8 cellular contexts compared by ENCODE assay signal in the genomic region with DNA sequence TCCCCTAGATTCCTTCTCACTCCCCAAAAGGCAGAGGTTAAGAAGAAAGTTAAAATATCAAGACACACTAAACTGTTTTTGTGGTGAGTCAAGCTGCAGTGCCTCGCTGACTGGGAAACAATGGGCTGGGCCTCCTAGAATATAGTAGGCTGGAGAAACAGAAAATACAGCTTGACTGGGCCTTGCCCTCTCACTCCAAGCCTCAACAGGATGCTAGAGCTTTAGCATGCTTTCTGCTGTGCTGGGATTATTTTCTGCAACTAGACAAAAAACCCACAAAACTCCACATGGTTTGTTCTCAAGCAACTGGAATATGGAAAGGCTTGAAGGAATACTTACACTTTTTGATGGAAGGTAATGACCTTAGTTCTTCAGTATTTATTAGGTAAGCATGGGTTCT. TPM values are rescaled to one million over a fixed set of nuclear protein-coding genes. Genes with fewer than 3 reads are reported as not detected.
DNase-seq lines count a peak whose midpoint lies in the region; ATAC-seq and TF ChIP-seq lines count a peak whose summit lies in the region.

No MANE protein-coding gene starts in this region.

- no peaks in the 10 kb centered on the region for H3K9me2 ChIP-seq in SK-N-SH

- peak overlapping the region; percentile 46 for H3K27ac Mint-ChIP-seq in Calu3 (ENCODE audit: unreplicated experiment)

- H3K9me3 ChIP-seq in SK-N-SH (no peaks in the 10 kb centered on the region), BE2C (no peaks in the 10 kb centered on the region)

- peaks cover 26% of the 10 kb centered on the region for H3F3A ChIP-seq in SK-N-SH (replicated peaks; ENCODE audit: insufficient read depth)

- H3K4me1 Mint-ChIP-seq in Calu3 (ENCODE audit: low read depth, unreplicated experiment), result peaks cover 80% of the 10 kb centered on the region

- WGBS in SK-N-SH (ENCODE audit: low lambda C conversion rate), result 6% methylated on average over 1 of the region's 1 CpG

- peaks cover 14% of the 10 kb centered on the region for H3K36me3 Mint-ChIP-seq in Calu3 (ENCODE audit: insufficient read depth, unreplicated experiment)

- H3K9me3 Mint-ChIP-seq in Calu3 (ENCODE audit: low read depth, unreplicated experiment), result no peaks in the 10 kb centered on the region

- H3K4me2 ChIP-seq in SK-N-SH, result peak overlapping the region; percentile 50

- no peak overlapping the region for H2AFZ ChIP-seq in SK-N-SH (ENCODE audit: low read depth)

- H3K27me3 ChIP-seq in SK-N-SH (ENCODE audit: insufficient read depth) (no peaks in the 10 kb centered on the region), BE2C (no peaks in the 10 kb centered on the region)

- no peak; a peak in 1 of 4 replicates for TF ChIP-seq EP300 in SK-N-SH (IDR thresholded peaks at IDR 0.05; ENCODE audit: borderline replicate concordance in 1 of 2, low read depth in 1 of 2, low read length in 1 of 2)

- H3K9ac ChIP-seq in SK-N-SH, result peak overlapping the region; percentile 8; the same call in 1 of the 2 replicates

- peak overlapping the region; percentile 45 for H3K4me3 Mint-ChIP-seq in Calu3 (ENCODE audit: low read depth, unreplicated experiment)

- intact Hi-C loops in Calu3 (cut with micrococcal nuclease; ENCODE audit: unreplicated experiment), result no loop called here

- ATAC-seq in HG03108 (IDR thresholded peaks at IDR 0.05; ENCODE audit: unreplicated experiment), result no peak

- CTCF ChIA-PET in Calu3 (lab: Charles Lee) (interaction anchor here (0.5 to 1.3 kb wide), 2 partner anchors 25 to 30 kb away, joined by 3 to 4 read pairs; no protein-coding TSS in a partner anchor), SK-N-SH (lab: Yijun Ruan, JAX) (no interaction called here)

- H3K4me3 ChIP-seq in SK-N-SH (ENCODE audit: low read depth in 2 of 2, low read length in 1 of 2) (no peak overlapping the region), fibroblast of villous mesenchyme (ENCODE audit: low read depth, low read length) (no peak overlapping the region), BE2C (ENCODE audit: low read depth, low read length) (no peak overlapping the region)

- DNase-seq in Calu3, result no peak
- no peak for DNase-seq in SK-N-SH
- peak; percentile 73 for DNase-seq in fibroblast of villous mesenchyme (ENCODE audit: low read depth)
- peak; percentile 66 for DNase-seq in pons (ENCODE audit: low spot score)
- no peak for DNase-seq in stimulated activated CD4-positive, alpha-beta T cell treated with anti-CD3 and anti-CD28 coated beads, Interleukin-12 subunit alpha, Interleukin-12 subunit beta, amount 100 ng/mL, for 4 hours
- DNase-seq in SHP77 treated with DMSO at 0.1 percent for 48 hours (lab: John Stamatoyannopoulos, UW), result no peak
- no peak for DNase-seq in BE2C

- TF ChIP-seq RAD21 in SK-N-SH (IDR thresholded peaks at IDR 0.05; ENCODE audit: low read length), result no peak

- peak overlapping the region; percentile 62 to 77 for H3K27ac ChIP-seq in SK-N-SH (ENCODE audit: low read depth in 2 of 2, low read length in 1 of 2)

- POLR2A ChIA-PET in SK-N-SH (lab: Yijun Ruan, JAX), result no interaction called here

- no peaks in the 10 kb centered on the region for H3K27me3 Mint-ChIP-seq in Calu3 (ENCODE audit: unreplicated experiment)

- H3K79me2 ChIP-seq in SK-N-SH (ENCODE audit: insufficient read depth), result peaks cover 91% of the 10 kb centered on the region

- TF ChIP-seq CTCF in Calu3 (IDR thresholded peaks at IDR 0.05; ENCODE audit: unreplicated experiment) (no peak), SK-N-SH (IDR thresholded peaks at IDR 0.05) (no peak), fibroblast of villous mesenchyme (IDR thresholded peaks at IDR 0.05; ENCODE audit: insufficient read depth, low read depth, low read length) (no peak), BE2C (IDR thresholded peaks at IDR 0.05; ENCODE audit: low read depth, low read length) (no peak)

- H3K36me3 ChIP-seq in SK-N-SH (replicated peaks in 1 of 2; ENCODE audit: control insufficient read depth in 1 of 2, insufficient read depth in 2 of 2, low read length in 1 of 2) (peaks cover 0 to 2% of the 10 kb centered on the region in 2 experiments), BE2C (no peaks in the 10 kb centered on the region)

- peaks cover 11% of the 10 kb centered on the region; the same call in 1 of the 2 replicates for H4K20me1 ChIP-seq in SK-N-SH (ENCODE audit: insufficient read depth)

- peaks cover 41 to 50% of the 10 kb centered on the region in 2 experiments for H3K4me1 ChIP-seq in SK-N-SH (ENCODE audit: control insufficient read depth in 1 of 2, insufficient read depth in 2 of 2, low read depth in 1 of 2, low read length in 1 of 2)
- H3K4me1 ChIP-seq in BE2C, result peaks cover 13% of the 10 kb centered on the region; the same call in 1 of the 2 replicates

- BruUV-seq in Calu3 (replicated peaks; lab: Mats Ljungman, UMichigan), result no TSS peak

TF ChIP-seq in SK-N-SH, 30 proteins besides CTCF, POLR2A, EP300 and RAD21:
- TF ChIP-seq, protein P1, sequence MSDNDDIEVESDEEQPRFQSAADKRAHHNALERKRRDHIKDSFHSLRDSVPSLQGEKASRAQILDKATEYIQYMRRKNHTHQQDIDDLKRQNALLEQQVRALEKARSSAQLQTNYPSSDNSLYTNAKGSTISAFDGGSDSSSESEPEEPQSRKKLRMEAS (IDR thresholded peaks at IDR 0.05; ENCODE audit: low read depth), result 0 out of 2 replicates have a peak, but pooled peaks have one; percentile 19
- no peak for TF ChIP-seq POLR2AphosphoS5 (IDR thresholded peaks at IDR 0.05; ENCODE audit: low read depth, low read length)
- TF ChIP-seq CHD2 (IDR thresholded peaks at IDR 0.05; ENCODE audit: low read length, partially characterized antibody), result no peak
- TF ChIP-seq ELF1 (IDR thresholded peaks at IDR 0.05), result no peak
- TF ChIP-seq NFIC (IDR thresholded peaks at IDR 0.05; ENCODE audit: borderline replicate concordance), result 0 out of 2 replicates have a peak, but pooled peaks have one; percentile 9
- TF ChIP-seq JUND (IDR thresholded peaks at IDR 0.05), result peak; percentile 30; the same call in 1 of the 2 replicates
- peak; percentile 34; the same call in 1 of the 2 replicates for TF ChIP-seq FOSL2 (IDR thresholded peaks at IDR 0.05; ENCODE audit: borderline replicate concordance, low read depth)
- peak; percentile 38; the same call in 1 of the 2 replicates for TF ChIP-seq TCF12 (IDR thresholded peaks at IDR 0.05)

RNA-seq across cellular contexts. Expression of gene FOXO3, which starts 27.9 kb away (rescaled TPM):
- 44.1 and 45.5 TPM in 2 replicates for total RNA-seq in Calu3 (2022)
- polyA plus RNA-seq in SK-N-SH (2012; rRNA removed), result 8.1 and 8.5 TPM in 2 replicates
- polyA plus RNA-seq in SK-N-SH (2012; cell fraction: cytosol; rRNA removed), result 7.5 and 8.1 TPM in 2 replicates
- polyA plus RNA-seq in SK-N-SH (2012; cell fraction: nucleus; rRNA removed), result 5.9 and 8.0 TPM in 2 replicates
- total RNA-seq in fibroblast of villous mesenchyme, result 41.9 and 43.2 TPM in 2 replicates
- 25.3 TPM for polyA plus RNA-seq in BE2C (2012; ENCODE audit: insufficient read depth, insufficient read length, low read depth)

Comparison
In these comparisons a context has a peak if more than half of its experiments do, and no peak if none do; other contexts are left out.
1. DNase-seq: peak in fibroblast of villous mesenchyme (single experiment) and pons (single experiment); none in Calu3 (single experiment), SK-N-SH (single experiment), stimulated activated CD4-positive, alpha-beta T cell treated with anti-CD3 and anti-CD28 coated beads, Interleukin-12 subunit alpha, Interleukin-12 subunit beta, amount 100 ng/mL, for 4 hours (single experiment), SHP77 treated with DMSO at 0.1 percent for 48 hours (single experiment) and BE2C (single experiment).